In genomic region chr13:20127563-20128458, GRCh38 we compare ENCODE assay signal across 1 cellular context.
TF ChIP-seq lines count a peak whose summit lies in the region.

No MANE protein-coding gene starts in this region.

TF ChIP-seq in HepG2, 621 proteins besides CTCF, POLR2A, EP300 and RAD21 (continued from another document):
- TF ChIP-seq ZNF337 (CRISPR knock-in tag; IDR thresholded peaks at IDR 0.05; ENCODE audit: borderline replicate concordance, low read depth) (no peak), RBM22 (optimal IDR thresholded peaks at IDR 0.05; ENCODE audit: low read length) (no peak), ARNT (IDR thresholded peaks at IDR 0.05) (no peak), ZNF335 (CRISPR knock-in tag; IDR thresholded peaks at IDR 0.05) (no peak)
